Comparison of ENCODE assay signal across 1 cellular context in the genomic region with DNA sequence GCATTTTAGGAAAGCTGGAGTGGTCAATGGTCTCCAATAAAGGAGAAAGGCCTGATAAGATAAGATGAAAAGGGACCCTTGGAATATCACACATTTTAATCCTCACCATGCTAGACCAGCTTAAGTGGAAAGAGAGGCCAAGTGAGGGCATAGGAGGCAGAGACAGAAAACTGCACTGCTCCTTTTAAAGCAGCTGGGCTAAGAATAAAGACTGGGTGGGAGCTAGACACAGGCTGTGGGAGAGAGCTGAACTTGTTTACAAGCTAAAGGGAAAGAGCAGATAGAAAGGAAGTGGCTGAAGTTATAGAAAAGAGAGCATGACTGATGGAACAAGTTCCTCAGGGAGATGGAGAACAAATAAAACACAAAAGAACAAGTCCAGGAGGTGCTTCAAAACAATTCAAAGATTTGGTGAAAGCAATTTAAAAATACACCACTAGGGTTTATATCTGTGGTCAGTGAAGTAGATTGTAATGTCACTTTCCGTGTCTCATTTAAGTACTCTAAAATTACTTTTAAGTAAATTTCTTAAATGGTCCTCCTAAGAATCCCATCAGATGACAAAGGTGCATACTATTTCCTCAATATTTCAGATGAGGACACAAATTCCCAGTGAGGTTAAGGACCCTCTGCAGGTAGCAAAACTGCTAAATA.
TF ChIP-seq lines count a peak whose summit lies in the region.

No MANE protein-coding gene starts in this region.

TF ChIP-seq in endothelial cell of umbilical vein, 7 proteins besides CTCF, POLR2A, EP300 and RAD21:
- no peak for TF ChIP-seq EZH2 (IDR thresholded peaks at IDR 0.05; ENCODE audit: borderline replicate concordance, low read depth, low read length, severe bottlenecking)
- TF ChIP-seq JUN (IDR thresholded peaks at IDR 0.05; ENCODE audit: borderline replicate concordance, insufficient read depth, insufficient read length, low read depth), result no peak
